Comparison of ENCODE assay signal across 2 cellular contexts in the genomic region with DNA sequence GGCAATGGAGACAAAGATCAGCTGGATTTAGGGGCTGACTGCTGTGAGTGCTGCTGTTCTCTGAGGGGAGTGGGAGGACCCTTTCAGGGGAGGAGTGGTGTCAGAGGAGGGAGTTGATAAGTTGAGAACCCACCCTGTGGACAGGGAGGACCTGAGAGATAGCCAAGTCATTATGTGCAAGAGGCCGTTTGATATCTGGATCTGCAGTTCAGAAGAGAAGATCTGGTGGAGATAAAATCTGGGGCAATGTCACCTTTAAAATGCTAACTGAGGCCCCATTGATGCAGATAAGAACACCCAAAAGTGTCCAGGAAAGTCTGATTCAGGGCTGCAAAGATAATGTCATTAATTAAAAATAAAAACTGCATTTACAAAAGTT.
TF ChIP-seq lines count a peak whose summit lies in the region.

No MANE protein-coding gene starts in this region.

TF ChIP-seq in K562, 482 proteins besides CTCF, POLR2A, EP300 and RAD21 (continued from another document and continues in another):
- TF ChIP-seq, protein P1, sequence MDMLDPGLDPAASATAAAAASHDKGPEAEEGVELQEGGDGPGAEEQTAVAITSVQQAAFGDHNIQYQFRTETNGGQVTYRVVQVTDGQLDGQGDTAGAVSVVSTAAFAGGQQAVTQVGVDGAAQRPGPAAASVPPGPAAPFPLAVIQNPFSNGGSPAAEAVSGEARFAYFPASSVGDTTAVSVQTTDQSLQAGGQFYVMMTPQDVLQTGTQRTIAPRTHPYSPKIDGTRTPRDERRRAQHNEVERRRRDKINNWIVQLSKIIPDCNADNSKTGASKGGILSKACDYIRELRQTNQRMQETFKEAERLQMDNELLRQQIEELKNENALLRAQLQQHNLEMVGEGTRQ (CRISPR knock-in tag; IDR thresholded peaks at IDR 0.05) = no peak
- TF ChIP-seq NFE2L1 (tag; IDR thresholded peaks at IDR 0.05; ENCODE audit: borderline replicate concordance, low read depth) (no peak), ARID3A (IDR thresholded peaks at IDR 0.05; ENCODE audit: borderline replicate concordance, low read depth, low read length) (peak; percentile 35; the same call in 1 of the 2 replicates), ZNF644 (tag; IDR thresholded peaks at IDR 0.05; ENCODE audit: low read depth) (no peak), TBL1XR1 (IDR thresholded peaks at IDR 0.05; ENCODE audit: low read length in 2 of 2) (0 out of 4 replicates have a peak, but pooled peaks of 1 of the 2 experiments have one; percentile 8), FOSL1 (tag; conservative IDR thresholded peaks at IDR 0.05) (0 out of 2 replicates have a peak, but pooled peaks have one; percentile 31), ZNF384 (IDR thresholded peaks at IDR 0.05; ENCODE audit: low read depth, low read length) (no peak), TAF9B (IDR thresholded peaks at IDR 0.05; ENCODE audit: partially characterized antibody) (no peak), SMAD3 (CRISPR knock-in tag; conservative IDR thresholded peaks at IDR 0.05) (no peak), XRCC4 (IDR thresholded peaks at IDR 0.05; ENCODE audit: extremely low read depth, insufficient read depth, insufficient read length) (no peak), FIP1L1 (IDR thresholded peaks at IDR 0.05; ENCODE audit: low read depth, low read length, poor library complexity, severe bottlenecking) (no peak), SMARCE1 (IDR thresholded peaks at IDR 0.05) (peak; percentile 38; the same call in 1 of the 2 replicates), KLF16 (IDR thresholded peaks at IDR 0.05) (peak; percentile 51; the same call in 1 of the 2 replicates), PTTG1 (tag; IDR thresholded peaks at IDR 0.05; ENCODE audit: low read depth) (no peak), ZNF263 (CRISPR knock-in tag; IDR thresholded peaks at IDR 0.05; ENCODE audit: borderline replicate concordance) (peak; percentile 86), NFE2 (IDR thresholded peaks at IDR 0.05; ENCODE audit: low read depth) (peak; percentile 44), BCOR (IDR thresholded peaks at IDR 0.05) (no peak), ZHX1 (conservative IDR thresholded peaks at IDR 0.05; ENCODE audit: low read length) (no peak), CEBPG (CRISPR knock-in tag; IDR thresholded peaks at IDR 0.05) (no peak), CEBPG (tag; conservative IDR thresholded peaks at IDR 0.05 in 1 of 2, IDR thresholded peaks at IDR 0.05 in 1 of 2) (no peak), ZBTB1 (CRISPR knock-in tag; IDR thresholded peaks at IDR 0.05; ENCODE audit: borderline replicate concordance, low read depth) (no peak), COPS2 (conservative IDR thresholded peaks at IDR 0.05) (no peak), ZEB2 (IDR thresholded peaks at IDR 0.05) (peak; percentile 47; the same call in 1 of the 2 replicates), ZKSCAN8 (CRISPR knock-in tag; IDR thresholded peaks at IDR 0.05) (no peak), TCF15 (CRISPR knock-in tag; IDR thresholded peaks at IDR 0.05) (no peak)
- TF ChIP-seq, protein P2, sequence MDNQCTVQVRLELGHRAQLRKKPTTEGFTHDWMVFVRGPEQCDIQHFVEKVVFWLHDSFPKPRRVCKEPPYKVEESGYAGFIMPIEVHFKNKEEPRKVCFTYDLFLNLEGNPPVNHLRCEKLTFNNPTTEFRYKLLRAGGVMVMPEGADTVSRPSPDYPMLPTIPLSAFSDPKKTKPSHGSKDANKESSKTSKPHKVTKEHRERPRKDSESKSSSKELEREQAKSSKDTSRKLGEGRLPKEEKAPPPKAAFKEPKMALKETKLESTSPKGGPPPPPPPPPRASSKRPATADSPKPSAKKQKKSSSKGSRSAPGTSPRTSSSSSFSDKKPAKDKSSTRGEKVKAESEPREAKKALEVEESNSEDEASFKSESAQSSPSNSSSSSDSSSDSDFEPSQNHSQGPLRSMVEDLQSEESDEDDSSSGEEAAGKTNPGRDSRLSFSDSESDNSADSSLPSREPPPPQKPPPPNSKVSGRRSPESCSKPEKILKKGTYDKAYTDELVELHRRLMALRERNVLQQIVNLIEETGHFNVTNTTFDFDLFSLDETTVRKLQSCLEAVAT (IDR thresholded peaks at IDR 0.05) = no peak

TF ChIP-seq in WTC11, 78 proteins besides CTCF, POLR2A, EP300 and RAD21 (continued from another document):
- TF ChIP-seq, protein P3, sequence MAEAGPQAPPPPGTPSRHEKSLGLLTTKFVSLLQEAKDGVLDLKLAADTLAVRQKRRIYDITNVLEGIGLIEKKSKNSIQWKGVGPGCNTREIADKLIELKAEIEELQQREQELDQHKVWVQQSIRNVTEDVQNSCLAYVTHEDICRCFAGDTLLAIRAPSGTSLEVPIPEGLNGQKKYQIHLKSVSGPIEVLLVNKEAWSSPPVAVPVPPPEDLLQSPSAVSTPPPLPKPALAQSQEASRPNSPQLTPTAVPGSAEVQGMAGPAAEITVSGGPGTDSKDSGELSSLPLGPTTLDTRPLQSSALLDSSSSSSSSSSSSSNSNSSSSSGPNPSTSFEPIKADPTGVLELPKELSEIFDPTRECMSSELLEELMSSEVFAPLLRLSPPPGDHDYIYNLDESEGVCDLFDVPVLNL (CRISPR knock-in tag; IDR thresholded peaks at IDR 0.05; ENCODE audit: borderline replicate concordance, low read depth) = no peak
- TF ChIP-seq SMAD4 (CRISPR knock-in tag; IDR thresholded peaks at IDR 0.05) = no peak
